Comparison of ENCODE assay signal across 8 cellular contexts in the genomic region with DNA sequence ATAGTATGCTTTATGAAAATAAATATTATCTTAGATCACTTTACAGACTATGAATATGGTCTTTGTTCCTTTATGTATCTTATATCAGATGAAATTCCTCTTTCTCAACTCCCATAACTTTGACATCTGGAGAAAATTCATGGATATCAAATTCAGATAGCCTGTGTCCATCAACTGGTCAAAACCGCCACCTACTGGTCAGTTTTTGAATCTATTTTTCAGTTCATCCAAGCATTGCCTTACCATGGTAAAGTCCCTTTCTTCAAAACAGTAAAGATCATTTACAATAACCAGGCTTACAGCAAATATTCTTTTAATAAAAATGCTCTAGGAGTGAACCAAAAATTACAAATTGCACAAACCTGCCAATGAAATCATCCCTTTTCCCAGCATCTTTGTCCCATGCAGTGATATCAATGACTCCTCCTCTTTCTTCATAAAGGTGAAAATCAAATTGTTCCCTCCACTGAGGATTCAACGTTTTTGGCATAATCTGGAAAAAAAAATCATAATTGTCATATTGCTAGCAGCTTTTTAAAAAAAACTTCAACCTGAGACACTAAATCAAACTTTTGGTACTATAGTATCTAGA.
DNase-seq lines count a peak whose midpoint lies in the region; ATAC-seq, FAIRE-seq and TF ChIP-seq lines count a peak whose summit lies in the region.

No MANE protein-coding gene starts in this region.

- no peak overlapping the region for H3K18ac ChIP-seq in H1 (ENCODE audit: extremely low read depth, low read length)

- no peaks in the 10 kb centered on the region for H3K23me2 ChIP-seq in H1 (ENCODE audit: low read depth, low read length)

- POLR2A ChIA-PET in H1 (lab: Charles Lee; ENCODE audit: partially characterized antibody), result no interaction called here

- no peak overlapping the region for H2BK12ac ChIP-seq in H1 (ENCODE audit: low read depth, low read length)

- H3K9ac ChIP-seq in H1 (replicated peaks in 1 of 4; ENCODE audit: extremely low read depth in 1 of 4, low read depth in 3 of 4, low read length in 3 of 4), result no peak overlapping the region

- CTCF ChIA-PET in H1 (lab: Charles Lee; ENCODE audit: partially characterized antibody), result interaction anchor here (0.5 to 2.7 kb wide), 12 partner anchors 9 to 1314 kb away, joined by 3 to 16 read pairs (median 4); no protein-coding TSS in a partner anchor

- no peak overlapping the region for H3K27ac ChIP-seq in H1 (ENCODE audit: low read depth, low read length)
- H3K27ac ChIP-seq in neutrophil, result no peak overlapping the region
- H3K27ac ChIP-seq in suprapubic skin, result no peak overlapping the region

- peak; percentile 72 for DNase-seq in DMS 273 (lab: John Stamatoyannopoulos, UW; ENCODE audit: unreplicated experiment)
- no peak for DNase-seq in DMS 273 treated with DMSO at 0.1 percent for 48 hours (lab: John Stamatoyannopoulos, UW)
- peak; percentile 37 for DNase-seq in NCI-H748 treated with DMSO at 0.1 percent for 48 hours (lab: John Stamatoyannopoulos, UW)
- no peak for DNase-seq in H1 (ENCODE audit: low read depth in 1 of 2, low spot score in 2 of 2)
- DNase-seq in suprapubic skin (ENCODE audit: low spot score in 2 of 2), result no peak

- H4K8ac ChIP-seq in H1 (ENCODE audit: extremely low read depth, insufficient read depth, low read length), result no peak overlapping the region

- no peak overlapping the region for H3K14ac ChIP-seq in H1 (ENCODE audit: insufficient read length)

- no peak overlapping the region for H2BK20ac ChIP-seq in H1 (ENCODE audit: low read length)

- no peak overlapping the region for H3K4me3 ChIP-seq in H1 (ENCODE audit: extremely low read depth in 1 of 4, insufficient read depth in 2 of 4, low read depth in 3 of 4, low read length in 4 of 4)
- no peak overlapping the region for H3K4me3 ChIP-seq in neutrophil (ENCODE audit: low read depth in 1 of 2, low read length in 1 of 2)
- no peak overlapping the region for H3K4me3 ChIP-seq in suprapubic skin

- no peaks in the 10 kb centered on the region for H3K4me1 ChIP-seq in H1 (replicated peaks in 1 of 4; ENCODE audit: control insufficient read depth in 3 of 4, insufficient read depth in 4 of 4, low read length in 3 of 4)
- no peaks in the 10 kb centered on the region for H3K4me1 ChIP-seq in neutrophil (ENCODE audit: control insufficient read depth in 1 of 2, insufficient read depth in 1 of 2, low read depth in 1 of 2, low read length in 1 of 2)
- no peaks in the 10 kb centered on the region for H3K4me1 ChIP-seq in suprapubic skin

- peak; percentile 70 to 74 for TF ChIP-seq RAD21 in H1 (IDR thresholded peaks at IDR 0.05 in 1 of 2, conservative IDR thresholded peaks at IDR 0.05 in 1 of 2; ENCODE audit: low read depth in 2 of 2, low read length in 2 of 2)

- H3K36me3 ChIP-seq in H1 (ENCODE audit: control insufficient read depth in 2 of 4, insufficient read depth in 4 of 4, low read length in 3 of 4), result no peaks in the 10 kb centered on the region
- peaks cover 80% of the 10 kb centered on the region for H3K36me3 ChIP-seq in neutrophil
- H3K36me3 ChIP-seq in suprapubic skin, result peaks cover 3% of the 10 kb centered on the region

- no peak overlapping the region for H2BK5ac ChIP-seq in H1 (ENCODE audit: low read depth, low read length)

- H3K9me3 ChIP-seq in H1 (ENCODE audit: insufficient read depth in 2 of 2, low read depth in 1 of 2, low read length in 1 of 2) (no peaks in the 10 kb centered on the region), neutrophil (no peaks in the 10 kb centered on the region), suprapubic skin (no peaks in the 10 kb centered on the region)

- H3K4ac ChIP-seq in H1 (replicated peaks; ENCODE audit: insufficient read length, low read depth, low read length), result no peak overlapping the region

- H3K4me2 ChIP-seq in H1 (ENCODE audit: insufficient read depth in 1 of 2, low read depth in 2 of 2, low read length in 2 of 2), result no peak overlapping the region

- H2AFZ ChIP-seq in H1 (ENCODE audit: low read length), result no peak overlapping the region

- H4K91ac ChIP-seq in H1 (replicated peaks; ENCODE audit: insufficient read length, low read length), result no peak overlapping the region

- no peak overlapping the region for H2BK15ac ChIP-seq in H1 (ENCODE audit: low read length)

- TF ChIP-seq POLR2A in H1 (IDR thresholded peaks at IDR 0.05; ENCODE audit: control extremely low read depth in 1 of 2, low read depth in 2 of 2, low read length in 2 of 2) (no peak), suprapubic skin (IDR thresholded peaks at IDR 0.05) (no peak)

- peak; percentile 69 for ATAC-seq in GM21723 (IDR thresholded peaks at IDR 0.05; ENCODE audit: unreplicated experiment)
- no peak for ATAC-seq in GM19463 (IDR thresholded peaks at IDR 0.05; ENCODE audit: unreplicated experiment)

- no peaks in the 10 kb centered on the region for H3K79me2 ChIP-seq in H1 (ENCODE audit: control insufficient read depth in 1 of 2, insufficient read depth in 2 of 2, low read length in 2 of 2)

- H2AK5ac ChIP-seq in H1 (ENCODE audit: low read depth, low read length), result no peak overlapping the region

- no peaks in the 10 kb centered on the region for H3K79me1 ChIP-seq in H1 (ENCODE audit: low read depth, low read length)

- no peaks in the 10 kb centered on the region for H3K27me3 ChIP-seq in H1 (replicated peaks in 1 of 4; ENCODE audit: control insufficient read depth in 3 of 4, extremely low read depth in 1 of 4, insufficient read depth in 3 of 4, low read length in 3 of 4)
- no peaks in the 10 kb centered on the region for H3K27me3 ChIP-seq in neutrophil
- H3K27me3 ChIP-seq in suprapubic skin, result no peaks in the 10 kb centered on the region

- H4K5ac ChIP-seq in H1 (ENCODE audit: insufficient read length, low read depth, low read length), result no peak overlapping the region

- FAIRE-seq in H1 (lab: Jason Lieb, UNC), result no peak

- TF ChIP-seq EP300 in H1 (IDR thresholded peaks at IDR 0.05; ENCODE audit: borderline replicate concordance in 1 of 2, low read depth in 2 of 2, low read length in 2 of 2) (no peak), suprapubic skin (IDR thresholded peaks at IDR 0.05) (no peak)

- H2BK120ac ChIP-seq in H1 (replicated peaks; ENCODE audit: low read depth, low read length), result no peak overlapping the region

- H4K20me1 ChIP-seq in H1 (replicated peaks in 1 of 2; ENCODE audit: control insufficient read depth in 1 of 2, insufficient read depth in 2 of 2, low read length in 2 of 2), result no peaks in the 10 kb centered on the region

- H3K56ac ChIP-seq in H1 (replicated peaks; ENCODE audit: insufficient read length, low read depth, low read length), result no peak overlapping the region

- H3K23ac ChIP-seq in H1 (ENCODE audit: insufficient read length), result no peak overlapping the region

- TF ChIP-seq CTCF in H1 (IDR thresholded peaks at IDR 0.05; ENCODE audit: control extremely low read depth in 1 of 3, insufficient read depth in 1 of 3, low read depth in 1 of 3, low read length in 3 of 3) (peak in 2 of 3 experiments; percentile 49 to 70; a peak in 2 of 4 replicates), neutrophil (IDR thresholded peaks at IDR 0.05) (peak; percentile 21), suprapubic skin (IDR thresholded peaks at IDR 0.05) (no peak)

- WGBS in H1 (ENCODE audit: extremely low coverage in 1 of 2, insufficient coverage in 1 of 2, insufficient read length in 1 of 2, insufficient replicate concordance in 2 of 2, low coverage in 1 of 2, low lambda C conversion rate in 2 of 2, missing lambda C conversion rate in 1 of 2), 2 experiments, result 36% methylated on average over 2 of the region's 2 CpGs; no CpG with 5 or more reads in 1 of the 2 experiments
- WGBS in suprapubic skin, result 33% methylated on average over 2 of the region's 2 CpGs

TF ChIP-seq in H1, 55 proteins besides CTCF, POLR2A, EP300 and RAD21 (continues in another document):
- TF ChIP-seq RNF2 (IDR thresholded peaks at IDR 0.05; ENCODE audit: borderline replicate concordance, low read depth, low read length, missing control alignments, poor library complexity, severe bottlenecking) (no peak), MAFK (IDR thresholded peaks at IDR 0.05; ENCODE audit: low read depth, low read length) (no peak), SAP30 (IDR thresholded peaks at IDR 0.05; ENCODE audit: insufficient read depth, insufficient replicate concordance, low read length) (no peak), POLR2AphosphoS5 (IDR thresholded peaks at IDR 0.05; ENCODE audit: low read depth, low read length) (no peak)

Comparison
In these comparisons a context has a peak if more than half of its experiments do, and no peak if none do; other contexts are left out.
1. DNase-seq: peak in DMS 273 (single experiment) and NCI-H748 treated with DMSO at 0.1 percent for 48 hours (single experiment); none in DMS 273 treated with DMSO at 0.1 percent for 48 hours (single experiment), H1 (0 of 2) and suprapubic skin (0 of 2).
2. CTCF ChIP-seq: peak in H1 (2 of 3) and neutrophil (single experiment); none in suprapubic skin (0 of 2).